24 cellular contexts compared by ENCODE assay signal in the genomic region with DNA sequence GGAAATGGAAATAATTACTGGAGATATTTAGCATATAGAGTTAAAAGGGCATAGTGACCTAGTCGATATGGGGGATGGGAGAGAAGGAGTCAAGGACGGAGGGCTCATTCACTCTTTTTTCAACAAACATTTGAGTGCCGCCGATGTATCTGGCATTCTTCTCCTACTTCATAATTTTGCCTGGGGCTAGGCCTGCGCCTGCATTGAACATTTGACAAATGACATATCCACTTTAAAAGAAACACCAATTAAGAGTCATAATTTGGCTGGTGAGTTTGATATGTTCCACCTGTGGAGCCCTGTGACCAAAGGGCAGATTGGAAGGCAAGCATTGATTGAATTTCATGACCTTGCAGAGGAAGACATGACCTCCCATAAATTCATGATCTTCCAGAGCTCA. TPM values are rescaled to one million over a fixed set of nuclear protein-coding genes. Genes with fewer than 3 reads are reported as not detected.
"Had no signal": no experiment of that assay in that cellular context is flagged by ENCODE, and none has a peak within 500 bp of the region (broad histone marks: within the 10 kb centered on the region; RNA-seq: fewer than 3 reads in every experiment).

No MANE protein-coding gene starts in this region.

- DNase-seq: effector memory CD8-positive, alpha-beta T cell; esophagus squamous epithelium; foreskin fibroblast; glutamatergic neuron; immature natural killer cell; left ventricle myocardium inferior; lower lobe of right lung; midbrain; sigmoid colon; stimulated activated CD4-positive, alpha-beta T cell treated with anti-CD3 and anti-CD28 coated beads, Interleukin-12 subunit alpha, Interleukin-12 subunit beta, amount 100 ng/mL, for 4 hours; stimulated activated naive CD4-positive, alpha-beta T cell; stomach; substantia nigra; transverse colon had no signal

- H3K27ac ChIP-seq: epithelial cell of prostate, esophagus squamous epithelium, gastroesophageal sphincter, left ventricle myocardium inferior, lower lobe of right lung, sigmoid colon, skin epidermis, stomach, thoracic aorta, transverse colon had no signal

- H3K4me3 ChIP-seq: esophagus squamous epithelium, gastroesophageal sphincter, left ventricle myocardium inferior, lower lobe of right lung, sigmoid colon, skin epidermis, stomach, thoracic aorta, transverse colon had no signal

- H3K4me1 ChIP-seq: lower lobe of right lung had no signal

- H3K4me1 Mint-ChIP-seq: memory B cell had no signal

- H3K9me3 Mint-ChIP-seq: dendritic cell treated with granulocyte-macrophage colony-stimulating factor and Interleukin-4, amounts not matched to agents 40 ng/mL and 50 ng/mL, for 4 days; effector memory CD8-positive, alpha-beta T cell; immature natural killer cell; memory B cell; natural killer cell treated with Interleukin-12 subunit alpha and Interleukin-12 subunit beta and Interleukin-15 and Interleukin-18, amount 100 ng/mL, for 72 hours had no signal

- H3K36me3 ChIP-seq: esophagus squamous epithelium, gastroesophageal sphincter, left ventricle myocardium inferior, lower lobe of right lung, sigmoid colon, stomach, thoracic aorta, transverse colon had no signal

- H3K27ac Mint-ChIP-seq: dendritic cell treated with granulocyte-macrophage colony-stimulating factor and Interleukin-4, amounts not matched to agents 40 ng/mL and 50 ng/mL, for 4 days; effector memory CD8-positive, alpha-beta T cell; immature natural killer cell; memory B cell; natural killer cell treated with Interleukin-12 subunit alpha and Interleukin-12 subunit beta and Interleukin-15 and Interleukin-18, amount 100 ng/mL, for 72 hours had no signal

- FAIRE-seq: colon, keratinocyte had no signal

- H3K4me3 Mint-ChIP-seq: dendritic cell treated with granulocyte-macrophage colony-stimulating factor and Interleukin-4, amounts not matched to agents 40 ng/mL and 50 ng/mL, for 4 days; effector memory CD8-positive, alpha-beta T cell; immature natural killer cell; memory B cell; natural killer cell treated with Interleukin-12 subunit alpha and Interleukin-12 subunit beta and Interleukin-15 and Interleukin-18, amount 100 ng/mL, for 72 hours had no signal

- H3K9me3 ChIP-seq: esophagus squamous epithelium, gastroesophageal sphincter, left ventricle myocardium inferior, lower lobe of right lung, sigmoid colon, stomach, thoracic aorta, transverse colon had no signal

- H3K36me3 Mint-ChIP-seq: immature natural killer cell; memory B cell; natural killer cell treated with Interleukin-12 subunit alpha and Interleukin-12 subunit beta and Interleukin-15 and Interleukin-18, amount 100 ng/mL, for 72 hours had no signal

RNA-seq across cellular contexts. Expression of gene GPC3, which starts 2.6 kb away (rescaled TPM):
- total RNA-seq: natural killer cell treated with Interleukin-12 subunit alpha and Interleukin-12 subunit beta and Interleukin-15 and Interleukin-18, amount 100 ng/mL, for 72 hours; pulmonary artery endothelial cell had no signal
- polyA plus RNA-seq: immature natural killer cell had no signal
